ENCODE assay signal across 8 cellular contexts in the genomic region with DNA sequence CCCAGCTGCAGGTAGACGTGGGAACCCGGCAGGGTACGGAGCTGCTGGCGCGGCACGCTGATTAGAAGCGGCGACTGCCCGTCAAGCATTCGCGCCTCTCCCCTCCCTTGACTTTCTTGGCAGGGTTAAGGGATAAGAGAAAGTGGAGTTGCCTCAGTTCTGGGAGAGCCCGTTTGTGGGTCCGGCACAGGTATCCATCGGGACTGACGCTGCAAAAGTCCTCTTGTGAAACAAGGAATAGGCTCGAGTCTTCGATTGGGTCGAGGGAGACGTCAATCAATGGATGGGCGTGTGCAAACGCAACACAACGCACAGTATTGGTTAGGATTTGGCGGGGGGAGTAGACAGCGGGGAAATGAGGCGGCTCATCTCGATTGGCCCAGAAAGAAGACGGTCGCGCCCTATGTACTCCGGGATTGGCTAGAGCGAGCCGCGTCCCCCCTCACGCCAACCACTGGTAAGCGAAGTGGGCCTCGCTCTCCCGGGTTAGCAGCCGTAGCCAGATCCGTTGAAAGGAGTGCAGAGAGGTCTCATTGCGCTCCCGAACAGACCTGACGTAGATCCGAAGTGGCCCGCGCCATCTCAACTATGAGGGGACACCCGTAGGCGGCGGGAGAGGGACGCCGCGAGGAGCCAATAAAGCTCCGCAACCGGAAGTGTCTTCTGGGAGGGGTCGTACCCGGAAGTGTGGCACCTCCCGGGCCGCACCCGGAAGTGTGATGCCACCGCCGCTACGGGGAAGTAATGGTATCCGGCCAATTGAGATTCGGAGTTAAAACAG.
DNase-seq lines count a peak whose midpoint lies in the region; ATAC-seq, FAIRE-seq and TF ChIP-seq lines count a peak whose summit lies in the region.

TSS of gene MON1B (plus strand) at position 713 of the 781 bp plus-strand sequence. CDS start 296 bp downstream, outside the sequence.

- DNase-seq in AG09319 (ENCODE audit: extremely low read depth, low read depth) (peak; percentile 98), NCI-H446 treated with DMSO at 0.1 percent for 48 hours (lab: John Stamatoyannopoulos, UW) (peak; percentile 92), cerebellar cortex (ENCODE audit: low spot score) (peak; percentile 100)
- peak; percentile 86 for DNase-seq in stimulated activated CD4-positive, alpha-beta T cell treated with anti-CD3 and anti-CD28 coated beads, Interleukin-12 subunit alpha, Interleukin-12 subunit beta, amount 100 ng/mL, for 4 hours

- peak; percentile 96 for ATAC-seq in GM19035 (IDR thresholded peaks at IDR 0.05; ENCODE audit: unreplicated experiment)
- peak; percentile 97 for ATAC-seq in HG03354 (IDR thresholded peaks at IDR 0.05; ENCODE audit: poor library complexity, severe bottlenecking, unreplicated experiment)
- ATAC-seq in activated CD4-positive, CD25-positive, alpha-beta regulatory T cell treated with anti-CD3 and anti-CD28 coated beads, Interleukin-2, amount 50 U/mL, for 24 hours: peak; percentile 97 to 98

- FAIRE-seq in islet of Langerhans (lab: Jason Lieb, UNC): peak; percentile 94

- TF ChIP-seq CTCF in AG09319 (IDR thresholded peaks at IDR 0.05; ENCODE audit: low read depth, low read length): no peak

Comparison
In these comparisons a context has a peak if more than half of its experiments do, and no peak if none do; other contexts are left out.
1. Peak in every context shown above with its lines: DNase-seq and ATAC-seq.